In genomic region chr17:47941998-47942490, GRCh38 we compare ENCODE assay signal across 9 cellular contexts. TPM values are rescaled to one million over a fixed set of nuclear protein-coding genes. Genes with fewer than 3 reads are reported as not detected.
A peak's percentile ranks its signal among the peaks of the same experiment; 100 is the strongest.
DNase-seq lines count a peak whose midpoint lies in the region; ATAC-seq, FAIRE-seq and TF ChIP-seq lines count a peak whose summit lies in the region.
"Had no signal": no experiment of that assay in that cellular context is flagged by ENCODE, and none has a peak within 500 bp of the region (broad histone marks: within the 10 kb centered on the region; RNA-seq: fewer than 3 reads in every experiment).

No MANE protein-coding gene starts in this region.

- H3K9me3 ChIP-seq in naive thymus-derived CD4-positive, alpha-beta T cell (ENCODE audit: control insufficient read depth in 2 of 3, low read length in 3 of 3) = no peaks in the 10 kb centered on the region

- peaks cover 0 to 16% (median 0%) of the 10 kb centered on the region in 3 experiments for H3K36me3 ChIP-seq in naive thymus-derived CD4-positive, alpha-beta T cell (ENCODE audit: control insufficient read depth in 2 of 3, insufficient read depth in 3 of 3, low read length in 3 of 3)

- peaks cover 0 to 19% (median 5%) of the 10 kb centered on the region in 5 donors for H3K36me3 Mint-ChIP-seq in naive thymus-derived CD4-positive, alpha-beta T cell

- H3K27ac Mint-ChIP-seq in naive thymus-derived CD4-positive, alpha-beta T cell = peak overlapping the region; percentile 34 to 95 (median 86)

- no peaks in the 10 kb centered on the region for H3K27me3 Mint-ChIP-seq in naive thymus-derived CD4-positive, alpha-beta T cell

- POLR2A ChIA-PET in naive thymus-derived CD4-positive, alpha-beta T cell (lab: Charles Lee) = interaction anchor here (1.1 to 4.3 kb wide), 4 partner anchors 9 to 47 kb away, joined by 3 to 24 read pairs (median 19); partner anchors contain the start of genes CDK5RAP3 and SP2

- CTCF ChIA-PET in naive thymus-derived CD4-positive, alpha-beta T cell (lab: Charles Lee) = interaction anchor here (0.6 to 11.9 kb wide), 7 partner anchors 9 to 411 kb away, joined by 3 to 126 read pairs (median 5); partner anchors contain the start of genes CDK5RAP3 and SP2

- no peaks in the 10 kb centered on the region for H3K27me3 ChIP-seq in naive thymus-derived CD4-positive, alpha-beta T cell (ENCODE audit: control insufficient read depth in 2 of 2, insufficient read depth in 2 of 2, low read length in 2 of 2)

- intact Hi-C loops in naive thymus-derived CD4-positive, alpha-beta T cell (cut with micrococcal nuclease) = loop anchor here (1.0 to 10.0 kb wide), 11 partner anchors 7 to 673 kb away; partner anchors contain the start of genes SCRN2 (in 2 of the 2), SP2 (in 2 of the 2), CBX1 (in 1 of the 2) and HOXB7 (in 1 of the 2)

- H3K4me1 Mint-ChIP-seq in naive thymus-derived CD4-positive, alpha-beta T cell = peaks cover 35 to 66% (median 54%) of the 10 kb centered on the region in 7 donors

- peaks cover 21 to 36% of the 10 kb centered on the region in 2 donors for H3K4me1 ChIP-seq in naive thymus-derived CD4-positive, alpha-beta T cell (ENCODE audit: control insufficient read depth in 2 of 2, insufficient read depth in 2 of 2, low read length in 2 of 2)

- H3K4me3 Mint-ChIP-seq in naive thymus-derived CD4-positive, alpha-beta T cell = peak overlapping the region; percentile 75 to 96 (median 88)

- peaks cover 0 to 4% (median 0%) of the 10 kb centered on the region in 11 donors for H3K9me3 Mint-ChIP-seq in naive thymus-derived CD4-positive, alpha-beta T cell

- TF ChIP-seq CTCF in AG09309 (IDR thresholded peaks at IDR 0.05; ENCODE audit: control insufficient read depth, insufficient read depth, low read depth, low read length, missing control alignments) (no peak), LNCaP clone FGC (IDR thresholded peaks at IDR 0.05; ENCODE audit: control insufficient read depth, extremely low read depth, insufficient read depth) (no peak), GM20000 (IDR thresholded peaks at IDR 0.05; ENCODE audit: extremely low read depth, missing control alignments) (no peak)

- no peak for ATAC-seq in naive thymus-derived CD4-positive, alpha-beta T cell
- no peak for ATAC-seq in GM21423 (IDR thresholded peaks at IDR 0.05; ENCODE audit: unreplicated experiment)
- ATAC-seq in GM21528 (IDR thresholded peaks at IDR 0.05; ENCODE audit: low FRiP score, unreplicated experiment) = no peak

- no peak for FAIRE-seq in GM19239 (lab: Jason Lieb, UNC)

- H3K27ac ChIP-seq in cingulate gyrus (ENCODE audit: low read depth, low read length) = peak overlapping the region; percentile 65
- peak overlapping the region; percentile 90 for H3K27ac ChIP-seq in naive thymus-derived CD4-positive, alpha-beta T cell (ENCODE audit: low read depth, low read length)

- H3K4me3 ChIP-seq in AG09309 (ENCODE audit: control insufficient read depth, low read depth, low read length) (peak overlapping the region; percentile 85), LNCaP clone FGC (ENCODE audit: low read depth, low read length) (peak overlapping the region; percentile 98)
- peak overlapping the region; percentile 75 for H3K4me3 ChIP-seq in naive thymus-derived CD4-positive, alpha-beta T cell (ENCODE audit: low read length)

- DNase-seq in AG09309 (ENCODE audit: low read depth) = no peak
- DNase-seq in LNCaP clone FGC (ENCODE audit: low read depth) = no peak
- peak in 1 of 9 donors; percentile 11 for DNase-seq in naive thymus-derived CD4-positive, alpha-beta T cell
- DNase-seq in GM19239 (ENCODE audit: insufficient read length, low spot score) = no peak
- no peak for DNase-seq in GM20000 (ENCODE audit: low spot score)

RNA-seq across cellular contexts. Expression of gene PNPO, which starts 0.7 kb away (rescaled TPM):
- 10 to 100 TPM; 12.0 to 35.7 (median 14.1) TPM for total RNA-seq in naive thymus-derived CD4-positive, alpha-beta T cell
- polyA plus RNA-seq in naive thymus-derived CD4-positive, alpha-beta T cell = 10 to 100 TPM; 16.2 to 25.1 TPM

RNA-seq across cellular contexts. Expression of gene PRR15L, which starts 15.6 kb away (rescaled TPM):
- not detected for total RNA-seq in naive thymus-derived CD4-positive, alpha-beta T cell
- polyA plus RNA-seq in naive thymus-derived CD4-positive, alpha-beta T cell = under 1 TPM in 1 of 2 donors, not detected in 1; 0.32 TPM
- total RNA-seq: glomerular endothelial cell had no signal

RNA-seq across cellular contexts. Expression of gene CDK5RAP3, which starts 28.9 kb away (rescaled TPM):
- 100 to 1,000 TPM; 238 to 349 (median 276) TPM for total RNA-seq in naive thymus-derived CD4-positive, alpha-beta T cell
- polyA plus RNA-seq in naive thymus-derived CD4-positive, alpha-beta T cell = 10 to 100 TPM; 72.4 to 86.8 TPM

RNA-seq across cellular contexts. Expression of gene SP2, which starts 46.0 kb away (rescaled TPM):
- 10 to 100 TPM; 25.2 to 36.5 (median 30.8) TPM for total RNA-seq in naive thymus-derived CD4-positive, alpha-beta T cell
- 10 to 100 TPM in 1 of 2 donors, 1 to 10 TPM in 1; 7.9 to 15.6 TPM for polyA plus RNA-seq in naive thymus-derived CD4-positive, alpha-beta T cell
